In genomic region chr3:25603703-25604102, GRCh38 we compare ENCODE assay signal across 10 cellular contexts.
DNase-seq lines count a peak whose midpoint lies in the region; ATAC-seq, FAIRE-seq and TF ChIP-seq lines count a peak whose summit lies in the region.
"Had no signal": no experiment of that assay in that cellular context is flagged by ENCODE, and none has a peak within 500 bp of the region (broad histone marks: within the 10 kb centered on the region; RNA-seq: fewer than 3 reads in every experiment).

No MANE protein-coding gene starts in this region.

- DNase-seq in activated naive CD4-positive, alpha-beta T cell treated with anti-CD3 and anti-CD28 coated beads for 36 hours = no peak
- DNase-seq in adipocyte (ENCODE audit: low read depth) (peak; percentile 69), HepG2 (ENCODE audit: low spot score) (no peak), activated gamma-delta T cell treated with Interleukin-2 at 50 U/mL for 16 hours (no peak), NCI-H2196 treated with DMSO at 0.1 percent for 48 hours (lab: John Stamatoyannopoulos, UW; ENCODE audit: unreplicated experiment) (no peak)
- no peak for DNase-seq in stimulated activated CD4-positive, alpha-beta T cell treated with anti-CD3 and anti-CD28 coated beads, Interleukin-4, amount 100 ng/mL, for 24 hours

- no peak for TF ChIP-seq CTCF in HepG2 (CRISPR knock-in tag; IDR thresholded peaks at IDR 0.05)

- H3K4me1 Mint-ChIP-seq in activated naive CD4-positive, alpha-beta T cell treated with anti-CD3 and anti-CD28 coated beads, Interleukin-2, amount 50 U/mL, for 24 hours = no peaks in the 10 kb centered on the region
- H3K4me1 Mint-ChIP-seq in activated naive CD4-positive, alpha-beta T cell treated with anti-CD3 and anti-CD28 coated beads for 36 hours (ENCODE audit: low read depth) = no peaks in the 10 kb centered on the region
- H3K4me1 Mint-ChIP-seq: WTC11 had no signal

- no peaks in the 10 kb centered on the region for H3K79me2 ChIP-seq in HepG2 (ENCODE audit: insufficient read depth, low read length)
- H3K79me2 ChIP-seq: parathyroid adenoma had no signal

- no peak overlapping the region for H3K4me3 ChIP-seq in adipocyte (ENCODE audit: low read length)
- H3K4me3 ChIP-seq in HepG2 (replicated peaks in 1 of 3; ENCODE audit: insufficient read depth in 1 of 3, low read depth in 2 of 3, low read length in 3 of 3) = no peak overlapping the region

- BruUV-seq in HepG2 (replicated peaks; lab: Mats Ljungman, UMichigan) = no TSS peak

- H3K36me3 ChIP-seq in adipocyte (ENCODE audit: control insufficient read depth, insufficient read depth, low read length, severe bottlenecking) = peaks cover 56% of the 10 kb centered on the region
- H3K36me3 ChIP-seq in HepG2 (replicated peaks in 1 of 2; ENCODE audit: control insufficient read depth in 1 of 2, insufficient read depth in 2 of 2, low read length in 2 of 2) = peaks cover 4 to 39% of the 10 kb centered on the region in 2 experiments; a peak in 4 of 5 replicates

- H3K27me3 ChIP-seq in adipocyte (replicated peaks; ENCODE audit: control insufficient read depth, insufficient read depth, low read length) = no peaks in the 10 kb centered on the region
- no peaks in the 10 kb centered on the region for H3K27me3 ChIP-seq in HepG2 (ENCODE audit: control insufficient read depth in 1 of 2, insufficient read depth in 2 of 2, low read length in 2 of 2)

- POLR2A ChIA-PET in HepG2 (lab: Yijun Ruan, JAX) = no interaction called here

- no peak overlapping the region for H3K27ac ChIP-seq in HepG2 (ENCODE audit: extremely low read length, insufficient read depth, low read length)
- H3K27ac ChIP-seq: parathyroid adenoma had no signal

- FAIRE-seq in HepG2 (lab: Jason Lieb, UNC) = no peak

- no peaks in the 10 kb centered on the region for H3K27me3 Mint-ChIP-seq in activated naive CD4-positive, alpha-beta T cell treated with anti-CD3 and anti-CD28 coated beads, Interleukin-2, amount 50 U/mL, for 24 hours
- no peaks in the 10 kb centered on the region for H3K27me3 Mint-ChIP-seq in activated naive CD4-positive, alpha-beta T cell treated with anti-CD3 and anti-CD28 coated beads for 36 hours (ENCODE audit: low read depth)

- H3K9me3 Mint-ChIP-seq in activated naive CD4-positive, alpha-beta T cell treated with anti-CD3 and anti-CD28 coated beads, Interleukin-2, amount 50 U/mL, for 24 hours = no peaks in the 10 kb centered on the region
- H3K9me3 Mint-ChIP-seq in activated naive CD4-positive, alpha-beta T cell treated with anti-CD3 and anti-CD28 coated beads for 36 hours = no peaks in the 10 kb centered on the region
- H3K9me3 Mint-ChIP-seq: WTC11 had no signal

- CTCF ChIA-PET in activated naive CD4-positive, alpha-beta T cell treated with anti-CD3 and anti-CD28 coated beads for 36 hours (lab: Charles Lee) = interaction anchor here (4.4 kb wide), 1 partner anchor 9 kb away, joined by 22 read pairs; no protein-coding TSS in a partner anchor
- CTCF ChIA-PET in HepG2 (lab: Yijun Ruan, JAX; ENCODE audit: low intra/inter-chr PET ratio, low total read pairs) = no interaction called here

- peaks cover 1% of the 10 kb centered on the region for H3K36me3 Mint-ChIP-seq in activated naive CD4-positive, alpha-beta T cell treated with anti-CD3 and anti-CD28 coated beads, Interleukin-2, amount 50 U/mL, for 24 hours
- H3K36me3 Mint-ChIP-seq in activated naive CD4-positive, alpha-beta T cell treated with anti-CD3 and anti-CD28 coated beads for 36 hours (ENCODE audit: low read depth) = peaks cover 13% of the 10 kb centered on the region

- TF ChIP-seq RAD21 in HepG2 (CRISPR knock-in tag; IDR thresholded peaks at IDR 0.05) = no peak

- no peaks in the 10 kb centered on the region for H4K20me1 ChIP-seq in HepG2 (ENCODE audit: insufficient read depth, low read length)

- ATAC-seq in HepG2 = no peak
- no peak for ATAC-seq in GM21381 (IDR thresholded peaks at IDR 0.05; ENCODE audit: unreplicated experiment)
- ATAC-seq: WTC11 had no signal

- intact Hi-C loops in activated naive CD4-positive, alpha-beta T cell treated with anti-CD3 and anti-CD28 coated beads for 36 hours (cut with micrococcal nuclease) = no loop called here
- intact Hi-C loops in HepG2 (cut with micrococcal nuclease; ENCODE audit: unreplicated experiment) = no loop called here

- no peak for TF ChIP-seq POLR2A in HepG2 (IDR thresholded peaks at IDR 0.05; ENCODE audit: insufficient read depth in 1 of 2, low read depth in 2 of 2, low read length in 2 of 2)

- in situ Hi-C loops in HepG2 (cut with HindIII; ENCODE audit: extremely low pct_ligation_motif_present, low pct_unique_long_range_greater_than_20kb) = no loop called here

- H3K4me3 Mint-ChIP-seq in activated naive CD4-positive, alpha-beta T cell treated with anti-CD3 and anti-CD28 coated beads, Interleukin-2, amount 50 U/mL, for 24 hours = no peak overlapping the region
- H3K4me3 Mint-ChIP-seq in activated naive CD4-positive, alpha-beta T cell treated with anti-CD3 and anti-CD28 coated beads for 36 hours = no peak overlapping the region
- H3K4me3 Mint-ChIP-seq: WTC11 had no signal

- peaks cover 16% of the 10 kb centered on the region for H3K4me1 ChIP-seq in adipocyte (ENCODE audit: control insufficient read depth, insufficient read depth, low read length)
- H3K4me1 ChIP-seq in HepG2 (ENCODE audit: insufficient read depth, low read length) = no peaks in the 10 kb centered on the region
- H3K4me1 ChIP-seq: parathyroid adenoma had no signal

- H3K9me3 ChIP-seq in adipocyte (ENCODE audit: control insufficient read depth, low read length) (no peaks in the 10 kb centered on the region), HepG2 (ENCODE audit: low read length) (no peaks in the 10 kb centered on the region)

- H3K27ac Mint-ChIP-seq in activated naive CD4-positive, alpha-beta T cell treated with anti-CD3 and anti-CD28 coated beads, Interleukin-2, amount 50 U/mL, for 24 hours = peak overlapping the region; percentile 41
- no peak overlapping the region for H3K27ac Mint-ChIP-seq in activated naive CD4-positive, alpha-beta T cell treated with anti-CD3 and anti-CD28 coated beads for 36 hours
- H3K27ac Mint-ChIP-seq: WTC11 had no signal

- no peak overlapping the region for H3K9ac ChIP-seq in adipocyte (ENCODE audit: low read length)
- H3K9ac ChIP-seq in HepG2 (ENCODE audit: insufficient read depth, low read depth, low read length) = no peak overlapping the region
- H3K9ac ChIP-seq: parathyroid adenoma had no signal

- TF ChIP-seq EP300 in HepG2 (IDR thresholded peaks at IDR 0.05; ENCODE audit: low read depth in 2 of 2, low read length in 2 of 2) = no peak
- no peak for TF ChIP-seq EP300 in HepG2 (CRISPR knock-in tag; IDR thresholded peaks at IDR 0.05; ENCODE audit: borderline replicate concordance)

- H2AFZ ChIP-seq in HepG2 (ENCODE audit: low read length) = no peak overlapping the region
- H2AFZ ChIP-seq: parathyroid adenoma had no signal

- 100% methylated on average over 1 of the region's 1 CpG for WGBS in HepG2 (ENCODE audit: low lambda C conversion rate)

- H3K4me2 ChIP-seq in HepG2 (ENCODE audit: low read depth, low read length) = no peak overlapping the region

TF ChIP-seq in HepG2, 621 proteins besides CTCF, POLR2A, EP300 and RAD21:
- TF ChIP-seq CENPT (CRISPR knock-in tag; IDR thresholded peaks at IDR 0.05; ENCODE audit: low read depth) (no peak), CEBPG (CRISPR knock-in tag; IDR thresholded peaks at IDR 0.05) (0 out of 2 replicates have a peak, but pooled peaks have one; percentile 7), BRD4 (CRISPR knock-in tag; IDR thresholded peaks at IDR 0.05) (no peak), CEBPB (IDR thresholded peaks at IDR 0.05; ENCODE audit: borderline replicate concordance, low read depth, low read length) (peak; percentile 32; the same call in 1 of the 2 replicates)
